Comparison of ENCODE assay signal across 24 cellular contexts in genomic region chr4:7726665-7727413, GRCh38.
"Had no signal": no experiment of that assay in that cellular context is flagged by ENCODE, and none has a peak within 500 bp of the region (broad histone marks: within the 10 kb centered on the region; RNA-seq: fewer than 3 reads in every experiment).

No MANE protein-coding gene starts in this region.

- H3K4me1 ChIP-seq: parathyroid adenoma, psoas muscle, right lobe of liver, sigmoid colon, stomach, thyroid gland, tibial nerve, upper lobe of left lung, vagina had no signal

- H2AFZ ChIP-seq: parathyroid adenoma had no signal

- H3K9me3 ChIP-seq: ovary, psoas muscle, right lobe of liver, sigmoid colon, stomach, thoracic aorta, thyroid gland, tibial nerve, upper lobe of left lung, vagina had no signal

- H3K27ac ChIP-seq: ovary, parathyroid adenoma, psoas muscle, right lobe of liver, sigmoid colon, stomach, thoracic aorta, thyroid gland, tibial nerve, upper lobe of left lung, vagina had no signal

- DNase-seq: naive thymus-derived CD8-positive, alpha-beta T cell; nephron progenitor cell; occipital lobe; ovary; right lobe of liver; sigmoid colon; small intestine; stimulated activated CD4-positive, alpha-beta T cell treated with anti-CD3 and anti-CD28 coated beads, Interleukin-15, amount 100 ng/mL, for 24 hours; stimulated activated CD4-positive, alpha-beta T cell treated with anti-CD3 and anti-CD28 coated beads, Interleukin-2, amount 100 ng/mL, for 24 hours; stimulated activated CD4-positive, alpha-beta T cell treated with anti-CD3 and anti-CD28 coated beads, Interleukin-2, amount 100 ng/mL, for 48 hours; stimulated activated CD4-positive, alpha-beta T cell treated with anti-CD3 and anti-CD28 coated beads, Interleukin-4, amount 100 ng/mL, for 24 hours; stimulated activated naive B cell treated with anti-CD40 and anti-IgM and Interleukin-4, amounts not matched to agents 10 μg/mL and 1 μg/mL and 100 μg/mL, for 72 hours; stimulated activated naive CD4-positive, alpha-beta T cell treated with Interleukin-2 at 50 U/mL for 16 hours; stomach; thyroid gland; trophoblast cell had no signal

- ATAC-seq: naive thymus-derived CD8-positive, alpha-beta T cell; natural killer cell treated with Interleukin-12 subunit alpha and Interleukin-12 subunit beta and Interleukin-15 and Interleukin-18, amount 100 ng/mL, for 72 hours; right lobe of liver; stimulated activated effector memory CD8-positive, alpha-beta T cell treated with anti-CD3 and anti-CD28 coated beads, Interleukin-12 subunit alpha, Interleukin-12 subunit beta, amount 100 ng/mL, for 72 hours; stimulated activated naive B cell treated with anti-CD40 and anti-IgM and Interleukin-4, amounts not matched to agents 10 μg/mL and 1 μg/mL and 100 μg/mL, for 72 hours had no signal

- H3K4me3 ChIP-seq: ovary, psoas muscle, right lobe of liver, sigmoid colon, stomach, thoracic aorta, thyroid gland, tibial nerve, upper lobe of left lung, vagina had no signal

- H3K36me3 ChIP-seq: ovary, right lobe of liver, sigmoid colon, thoracic aorta, thyroid gland, upper lobe of left lung, vagina had no signal

- H3K9ac ChIP-seq: parathyroid adenoma had no signal

- H3K27me3 ChIP-seq: ovary, right lobe of liver, sigmoid colon, stomach, thyroid gland, tibial nerve, upper lobe of left lung, vagina had no signal
